1 cellular context compared by ENCODE assay signal in genomic region chr2:63875143-63875542, GRCh38.
TF ChIP-seq lines count a peak whose summit lies in the region.

No MANE protein-coding gene starts in this region.

TF ChIP-seq in SK-N-SH treated with all-trans-retinoic acid at 6 μM for 48 hours, 23 proteins besides CTCF, POLR2A, EP300 and RAD21 (continued from another document):
- TF ChIP-seq POU6F1 (CRISPR knock-in tag; IDR thresholded peaks at IDR 0.05; ENCODE audit: borderline replicate concordance, low read depth) (no peak), ZC3H10 (CRISPR knock-in tag; IDR thresholded peaks at IDR 0.05) (no peak), TCF4 (CRISPR knock-in tag; IDR thresholded peaks at IDR 0.05; ENCODE audit: borderline replicate concordance) (no peak), ESRRG (CRISPR knock-in tag; IDR thresholded peaks at IDR 0.05) (no peak), RARB (CRISPR knock-in tag; IDR thresholded peaks at IDR 0.05) (no peak), ZNF70 (CRISPR knock-in tag; IDR thresholded peaks at IDR 0.05) (no peak), OSR1 (CRISPR knock-in tag; IDR thresholded peaks at IDR 0.05) (no peak)
